In genomic region chr22:34951212-34951611, GRCh38 we compare ENCODE assay signal across 17 cellular contexts.
DNase-seq lines count a peak whose midpoint lies in the region; ATAC-seq, FAIRE-seq and TF ChIP-seq lines count a peak whose summit lies in the region.
"Had no signal": no experiment of that assay in that cellular context is flagged by ENCODE, and none has a peak within 500 bp of the region (broad histone marks: within the 10 kb centered on the region; RNA-seq: fewer than 3 reads in every experiment).

No MANE protein-coding gene starts in this region.

- no peak overlapping the region for H3K56ac ChIP-seq in H1 (replicated peaks; ENCODE audit: insufficient read length, low read depth, low read length)

- no peak overlapping the region for H3K18ac ChIP-seq in H1 (ENCODE audit: extremely low read depth, low read length)

- no peak overlapping the region for H2BK15ac ChIP-seq in H1 (ENCODE audit: low read length)

- H3K36me3 ChIP-seq in H7 (replicated peaks; ENCODE audit: control insufficient read depth, insufficient read depth, low read length) (no peaks in the 10 kb centered on the region), H1 (ENCODE audit: control insufficient read depth in 2 of 4, insufficient read depth in 4 of 4, low read length in 3 of 4) (no peaks in the 10 kb centered on the region), mammary epithelial cell (ENCODE audit: insufficient read depth, low read length) (no peaks in the 10 kb centered on the region)
- H3K36me3 ChIP-seq: BLaER1 treated with 17β-estradiol and CSF1 and Interleukin-3, amounts not matched to agents 10 nM and 100 nM had no signal

- in situ Hi-C loops in mammary epithelial cell (cut with MboI; ENCODE audit: low sequenced_read_pairs in 2 of 2): no loop called here

- intact Hi-C loops in mammary epithelial cell (cut with micrococcal nuclease) (no loop called here), left ventricle myocardium superior (cut with micrococcal nuclease) (no loop called here)

- TF ChIP-seq EP300 in H1 (IDR thresholded peaks at IDR 0.05; ENCODE audit: borderline replicate concordance in 1 of 2, low read depth in 2 of 2, low read length in 2 of 2): no peak

- H3K79me2 ChIP-seq in H1 (ENCODE audit: control insufficient read depth in 1 of 2, insufficient read depth in 2 of 2, low read length in 2 of 2): no peaks in the 10 kb centered on the region
- H3K79me2 ChIP-seq in mammary epithelial cell (ENCODE audit: insufficient read depth, low read length): no peaks in the 10 kb centered on the region

- no peak for ATAC-seq in left ventricle myocardium superior
- ATAC-seq: CD8-positive, alpha-beta T cell; HepG2 had no signal

- H4K20me1 ChIP-seq in H1 (replicated peaks in 1 of 2; ENCODE audit: control insufficient read depth in 1 of 2, insufficient read depth in 2 of 2, low read length in 2 of 2) (no peaks in the 10 kb centered on the region), mammary epithelial cell (ENCODE audit: insufficient read depth, low read length) (no peaks in the 10 kb centered on the region)
- H4K20me1 ChIP-seq: BLaER1 treated with 17β-estradiol and CSF1 and Interleukin-3, amounts not matched to agents 10 nM and 100 nM had no signal

- H3K23me2 ChIP-seq in H1 (ENCODE audit: low read depth, low read length): no peaks in the 10 kb centered on the region

- no peak overlapping the region for H2BK5ac ChIP-seq in H1 (ENCODE audit: low read depth, low read length)

- H3K4me3 ChIP-seq in H7 (ENCODE audit: insufficient read depth, low read depth, low read length): no peak overlapping the region
- no peak overlapping the region for H3K4me3 ChIP-seq in H1 (ENCODE audit: extremely low read depth in 1 of 4, insufficient read depth in 2 of 4, low read depth in 3 of 4, low read length in 4 of 4)
- no peak overlapping the region for H3K4me3 ChIP-seq in mammary epithelial cell (replicated peaks in 1 of 3; ENCODE audit: insufficient read depth in 1 of 3, low read depth in 2 of 3, low read length in 3 of 3)
- H3K4me3 ChIP-seq: BLaER1 treated with 17β-estradiol and CSF1 and Interleukin-3, amounts not matched to agents 10 nM and 100 nM had no signal

- no peaks in the 10 kb centered on the region for H3K27me3 ChIP-seq in H7 (ENCODE audit: control insufficient read depth, insufficient read depth, low read length)
- H3K27me3 ChIP-seq in H1 (replicated peaks in 1 of 4; ENCODE audit: control insufficient read depth in 3 of 4, extremely low read depth in 1 of 4, insufficient read depth in 3 of 4, low read length in 3 of 4): no peaks in the 10 kb centered on the region
- no peaks in the 10 kb centered on the region for H3K27me3 ChIP-seq in mammary epithelial cell (ENCODE audit: insufficient read depth, low read length)
- H3K27me3 ChIP-seq: BLaER1 treated with 17β-estradiol and CSF1 and Interleukin-3, amounts not matched to agents 10 nM and 100 nM had no signal

- H3K4me1 ChIP-seq in H1 (replicated peaks in 1 of 4; ENCODE audit: control insufficient read depth in 3 of 4, insufficient read depth in 4 of 4, low read length in 3 of 4) (peaks cover 0 to 13% (median 0%) of the 10 kb centered on the region in 4 experiments; a peak in 4 of 7 replicates), mammary epithelial cell (ENCODE audit: insufficient read depth, low read length) (no peaks in the 10 kb centered on the region)
- H3K4me1 ChIP-seq: BLaER1 treated with 17β-estradiol and CSF1 and Interleukin-3, amounts not matched to agents 10 nM and 100 nM had no signal

- CTCF ChIA-PET in H1 (lab: Charles Lee; ENCODE audit: partially characterized antibody): interaction anchor here (0.8 to 1.9 kb wide), 9 partner anchors 8 to 92 kb away, joined by 3 to 10 read pairs (median 5); no protein-coding TSS in a partner anchor
- CTCF ChIA-PET in mammary epithelial cell (lab: Charles Lee; ENCODE audit: low non-redundant PET): no interaction called here

- H4K8ac ChIP-seq in H1 (ENCODE audit: extremely low read depth, insufficient read depth, low read length): no peak overlapping the region

- H2BK12ac ChIP-seq in H1 (ENCODE audit: low read depth, low read length): no peak overlapping the region

- no peak overlapping the region for H4K91ac ChIP-seq in H1 (replicated peaks; ENCODE audit: insufficient read length, low read length)

- no peak overlapping the region for H3K23ac ChIP-seq in H1 (ENCODE audit: insufficient read length)

- no peaks in the 10 kb centered on the region for H3K79me1 ChIP-seq in H1 (ENCODE audit: low read depth, low read length)

- TF ChIP-seq RAD21 in H1 (IDR thresholded peaks at IDR 0.05 in 1 of 2, conservative IDR thresholded peaks at IDR 0.05 in 1 of 2; ENCODE audit: low read depth in 2 of 2, low read length in 2 of 2): peak in 1 of 2 experiments; percentile 22; a peak in 1 of 4 replicates

- H3K27ac ChIP-seq in H1 (ENCODE audit: low read depth, low read length) (no peak overlapping the region), mammary epithelial cell (ENCODE audit: insufficient read depth, low read depth, low read length) (no peak overlapping the region)
- H3K27ac ChIP-seq: BLaER1 treated with 17β-estradiol and CSF1 and Interleukin-3, amounts not matched to agents 10 nM and 100 nM had no signal

- no peak overlapping the region for H3K14ac ChIP-seq in H1 (ENCODE audit: insufficient read length)

- no peak overlapping the region for H4K5ac ChIP-seq in H1 (ENCODE audit: insufficient read length, low read depth, low read length)

- no peak overlapping the region for H3K4me2 ChIP-seq in H1 (ENCODE audit: insufficient read depth in 1 of 2, low read depth in 2 of 2, low read length in 2 of 2)
- H3K4me2 ChIP-seq in mammary epithelial cell (ENCODE audit: insufficient read depth, low read depth, low read length): no peak overlapping the region
- H3K4me2 ChIP-seq: BLaER1 treated with 17β-estradiol and CSF1 and Interleukin-3, amounts not matched to agents 10 nM and 100 nM had no signal

- DNase-seq in H7 (peak; percentile 22), H1 (ENCODE audit: low read depth in 1 of 2, low spot score in 2 of 2) (no peak), iPS-NIHi11 (ENCODE audit: low spot score) (peak; percentile 18), urothelium cell line (ENCODE audit: low spot score) (no peak), AG20443 (ENCODE audit: low spot score) (no peak), mammary epithelial cell (no peak), left ventricle myocardium superior (no peak)
- DNase-seq: 8988T; Calu3; CD8-positive, alpha-beta T cell; DMS79 treated with DMSO at 0.1 percent for 48 hours; GF-D8; KBM-7 had no signal

- FAIRE-seq in H1 (lab: Jason Lieb, UNC): no peak
- FAIRE-seq in urothelium cell line (lab: Jason Lieb, UNC): peak; percentile 30
- FAIRE-seq: H54, HepG2, HTR-8/SVneo had no signal

- H2AFZ ChIP-seq in H1 (ENCODE audit: low read length) (peak overlapping the region; percentile 61; the same call in 1 of the 2 replicates), mammary epithelial cell (ENCODE audit: low read depth, low read length) (no peak overlapping the region)

- no peak overlapping the region for H3K4ac ChIP-seq in H1 (replicated peaks; ENCODE audit: insufficient read length, low read depth, low read length)

- dilution Hi-C loops in mammary epithelial cell (cut with HindIII; ENCODE audit: low sequenced_read_pairs): no loop called here

- no peak overlapping the region for H2BK120ac ChIP-seq in H1 (replicated peaks; ENCODE audit: low read depth, low read length)

- POLR2A ChIA-PET in H1 (lab: Charles Lee; ENCODE audit: partially characterized antibody): no interaction called here

- H3K9ac ChIP-seq in H1 (replicated peaks in 1 of 4; ENCODE audit: extremely low read depth in 1 of 4, low read depth in 3 of 4, low read length in 3 of 4) (no peak overlapping the region), mammary epithelial cell (ENCODE audit: insufficient read depth, low read length) (no peak overlapping the region)
- H3K9ac ChIP-seq: BLaER1 treated with 17β-estradiol and CSF1 and Interleukin-3, amounts not matched to agents 10 nM and 100 nM had no signal

- no peaks in the 10 kb centered on the region for H3K9me3 ChIP-seq in H1 (ENCODE audit: insufficient read depth in 2 of 2, low read depth in 1 of 2, low read length in 1 of 2)
- peaks cover 26% of the 10 kb centered on the region for H3K9me3 ChIP-seq in mammary epithelial cell (replicated peaks; ENCODE audit: insufficient read depth, low read length)
- H3K9me3 ChIP-seq: BLaER1 treated with 17β-estradiol and CSF1 and Interleukin-3, amounts not matched to agents 10 nM and 100 nM had no signal

- no TSS peak for BruUV-seq in mammary epithelial cell (replicated peaks; lab: Mats Ljungman, UMichigan)

- no peak overlapping the region for H2BK20ac ChIP-seq in H1 (ENCODE audit: low read length)

- TF ChIP-seq POLR2A in H1 (IDR thresholded peaks at IDR 0.05; ENCODE audit: control extremely low read depth in 1 of 2, low read depth in 2 of 2, low read length in 2 of 2): no peak

- H2AK5ac ChIP-seq in H1 (ENCODE audit: low read depth, low read length): no peak overlapping the region

- TF ChIP-seq CTCF in H1 (IDR thresholded peaks at IDR 0.05; ENCODE audit: control extremely low read depth in 1 of 3, insufficient read depth in 1 of 3, low read depth in 1 of 3, low read length in 3 of 3) (peak; percentile 3 to 30 (median 18); a peak in 3 of 4 replicates), mammary epithelial cell (conservative IDR thresholded peaks at IDR 0.05 in 1 of 2, IDR thresholded peaks at IDR 0.05 in 1 of 2; ENCODE audit: extremely low read depth in 1 of 2, insufficient read depth in 1 of 2, low read depth in 1 of 2, low read length in 2 of 2) (no peak)

- 69% methylated on average over 3 of the region's 3 CpGs; no CpG with 5 or more reads in 1 of the 2 experiments for WGBS in H1 (ENCODE audit: extremely low coverage in 1 of 2, insufficient coverage in 1 of 2, insufficient read length in 1 of 2, insufficient replicate concordance in 2 of 2, low coverage in 1 of 2, low lambda C conversion rate in 2 of 2, missing lambda C conversion rate in 1 of 2), 2 experiments
- 60% methylated on average over 3 of the region's 3 CpGs for WGBS in mammary epithelial cell (ENCODE audit: low coverage, missing lambda C conversion rate)

TF ChIP-seq in H1, 55 proteins besides CTCF, POLR2A, EP300 and RAD21 (continues in another document):
- TF ChIP-seq SRF (IDR thresholded peaks at IDR 0.05; ENCODE audit: low read depth, low read length) (no peak), TAF7 (optimal IDR thresholded peaks at IDR 0.05; ENCODE audit: borderline replicate concordance, low read depth, low read length) (no peak), EZH2 (IDR thresholded peaks at IDR 0.05; ENCODE audit: low read depth, low read length, severe bottlenecking) (no peak), TAF1 (IDR thresholded peaks at IDR 0.05; ENCODE audit: low read depth, low read length) (no peak), SIX5 (IDR thresholded peaks at IDR 0.05; ENCODE audit: low read depth, low read length) (no peak), TBP (IDR thresholded peaks at IDR 0.05; ENCODE audit: low read depth, low read length) (no peak)

Comparison
In these comparisons a context has a peak if more than half of its experiments do, and no peak if none do; other contexts are left out.
1. DNase-seq: peak in H7 (single experiment) and iPS-NIHi11 (single experiment); none in H1 (0 of 2), urothelium cell line (single experiment), AG20443 (single experiment), mammary epithelial cell (single experiment) and left ventricle myocardium superior (single experiment).
2. CTCF ChIP-seq: peak in H1 (3 of 3); none in mammary epithelial cell (0 of 2).